25 cellular contexts compared by ENCODE assay signal in genomic region chr1:98733782-98734112, GRCh38.
DNase-seq lines count a peak whose midpoint lies in the region; ATAC-seq, FAIRE-seq and TF ChIP-seq lines count a peak whose summit lies in the region.
"Had no signal": no experiment of that assay in that cellular context is flagged by ENCODE, and none has a peak within 500 bp of the region (broad histone marks: within the 10 kb centered on the region; RNA-seq: fewer than 3 reads in every experiment).

No MANE protein-coding gene starts in this region.

- TF ChIP-seq EP300 in H1 (IDR thresholded peaks at IDR 0.05; ENCODE audit: borderline replicate concordance in 1 of 2, low read depth in 2 of 2, low read length in 2 of 2), result no peak

- H3K79me2 ChIP-seq in H1 (ENCODE audit: control insufficient read depth in 1 of 2, insufficient read depth in 2 of 2, low read length in 2 of 2), result no peaks in the 10 kb centered on the region

- H4K5ac ChIP-seq in H1 (ENCODE audit: insufficient read length, low read depth, low read length), result no peak overlapping the region

- H3K27ac ChIP-seq in BLaER1 treated with 17β-estradiol and CSF1 and Interleukin-3, amounts not matched to agents 10 nM and 100 nM, result no peak overlapping the region
- H3K27ac ChIP-seq in H1 (ENCODE audit: low read depth, low read length) (no peak overlapping the region), mesenchymal stem cell (ENCODE audit: low read length, poor library complexity, severe bottlenecking) (peak overlapping the region; percentile 89), prostate gland (no peak overlapping the region), brain microvascular endothelial cell (no peak overlapping the region), neuronal stem cell (replicated peaks; ENCODE audit: low read length) (no peak overlapping the region)
- H3K27ac ChIP-seq: ascending aorta, lower lobe of right lung, right lobe of liver, vagina had no signal

- no peak overlapping the region for H2BK5ac ChIP-seq in H1 (ENCODE audit: low read depth, low read length)
- peak overlapping the region; percentile 46 for H2BK5ac ChIP-seq in mesenchymal stem cell (ENCODE audit: low read depth, low read length, poor library complexity, severe bottlenecking)
- H2BK5ac ChIP-seq in neuronal stem cell (ENCODE audit: low read length), result no peak overlapping the region

- no peak for TF ChIP-seq RAD21 in H1 (IDR thresholded peaks at IDR 0.05 in 1 of 2, conservative IDR thresholded peaks at IDR 0.05 in 1 of 2; ENCODE audit: low read depth in 2 of 2, low read length in 2 of 2)

- TF ChIP-seq POLR2A in H1 (IDR thresholded peaks at IDR 0.05; ENCODE audit: control extremely low read depth in 1 of 2, low read depth in 2 of 2, low read length in 2 of 2) (no peak), prostate gland (IDR thresholded peaks at IDR 0.05) (no peak)

- H3K23ac ChIP-seq in H1 (ENCODE audit: insufficient read length) (no peak overlapping the region), mesenchymal stem cell (ENCODE audit: low read length in 2 of 2) (no peak overlapping the region), neuronal stem cell (ENCODE audit: low read depth, low read length, poor library complexity) (no peak overlapping the region)

- H3K4ac ChIP-seq in H1 (replicated peaks; ENCODE audit: insufficient read length, low read depth, low read length), result no peak overlapping the region
- H3K4ac ChIP-seq in mesenchymal stem cell (ENCODE audit: low read depth in 1 of 2, low read length in 2 of 2), result no peak overlapping the region
- H3K4ac ChIP-seq in neuronal stem cell (ENCODE audit: low read length), result no peak overlapping the region

- H3K9me3 ChIP-seq in BLaER1 treated with 17β-estradiol and CSF1 and Interleukin-3, amounts not matched to agents 10 nM and 100 nM (replicated peaks in 1 of 11), result peaks cover 0 to 22% (median 7%) of the 10 kb centered on the region in 11 experiments; a peak in 15 of 22 replicates
- H3K9me3 ChIP-seq in H1 (ENCODE audit: insufficient read depth in 2 of 2, low read depth in 1 of 2, low read length in 1 of 2) (no peaks in the 10 kb centered on the region), mesenchymal stem cell (ENCODE audit: control insufficient read depth, low read length) (no peaks in the 10 kb centered on the region), prostate gland (no peaks in the 10 kb centered on the region), neuronal stem cell (replicated peaks in 1 of 2; ENCODE audit: control insufficient read depth in 2 of 2, insufficient read depth in 1 of 2, low read depth in 1 of 2, low read length in 2 of 2) (no peaks in the 10 kb centered on the region)
- H3K9me3 ChIP-seq: ascending aorta, lower lobe of right lung, right lobe of liver, vagina had no signal

- H3K14ac ChIP-seq in H1 (ENCODE audit: insufficient read length) (no peak overlapping the region), mesenchymal stem cell (ENCODE audit: low read length in 2 of 2) (no peak overlapping the region), neuronal stem cell (ENCODE audit: low read length) (no peak overlapping the region)

- no peaks in the 10 kb centered on the region for H3K27me3 ChIP-seq in BLaER1 treated with 17β-estradiol and CSF1 and Interleukin-3, amounts not matched to agents 10 nM and 100 nM
- H3K27me3 ChIP-seq in H1 (replicated peaks in 1 of 4; ENCODE audit: control insufficient read depth in 3 of 4, extremely low read depth in 1 of 4, insufficient read depth in 3 of 4, low read length in 3 of 4) (no peaks in the 10 kb centered on the region), mesenchymal stem cell (ENCODE audit: control insufficient read depth in 1 of 2, insufficient read depth in 1 of 2, low read length in 2 of 2) (no peaks in the 10 kb centered on the region), prostate gland (replicated peaks; ENCODE audit: insufficient read depth) (no peaks in the 10 kb centered on the region), brain microvascular endothelial cell (replicated peaks) (no peaks in the 10 kb centered on the region), neuronal stem cell (ENCODE audit: control insufficient read depth in 3 of 3, insufficient read depth in 3 of 3, low read depth in 1 of 3, low read length in 3 of 3) (no peaks in the 10 kb centered on the region)
- H3K27me3 ChIP-seq: ascending aorta, right lobe of liver, vagina had no signal

- ATAC-seq in GM21528 (IDR thresholded peaks at IDR 0.05; ENCODE audit: low FRiP score, unreplicated experiment), result peak; percentile 4
- no peak for ATAC-seq in stimulated activated effector memory CD8-positive, alpha-beta T cell treated with anti-CD3 and anti-CD28 coated beads, Interleukin-12 subunit alpha, Interleukin-12 subunit beta, amount 100 ng/mL, for 72 hours
- ATAC-seq: activated T-cell treated with anti-CD3 and anti-CD28 coated beads, Interleukin-2, amount 50 U/mL, for 4 hours; lower lobe of right lung; right lobe of liver had no signal

- H2BK20ac ChIP-seq in H1 (ENCODE audit: low read length), result no peak overlapping the region

- H3K4me1 Mint-ChIP-seq in stimulated activated effector memory CD8-positive, alpha-beta T cell treated with anti-CD3 and anti-CD28 coated beads, Interleukin-12 subunit alpha, Interleukin-12 subunit beta, amount 100 ng/mL, for 72 hours, result no peaks in the 10 kb centered on the region
- H3K4me1 Mint-ChIP-seq: stimulated activated memory B cell treated with anti-CD40 and anti-IgM and Interleukin-4, amounts not matched to agents 10 μg/mL and 1 μg/mL and 100 μg/mL, for 72 hours had no signal

- intact Hi-C loops in prostate gland (cut with DNase I), result no loop called here

- no peaks in the 10 kb centered on the region for H3K79me1 ChIP-seq in H1 (ENCODE audit: low read depth, low read length)
- H3K79me1 ChIP-seq in mesenchymal stem cell (replicated peaks; ENCODE audit: low read length, poor library complexity, severe bottlenecking), result peaks cover 8% of the 10 kb centered on the region
- no peaks in the 10 kb centered on the region for H3K79me1 ChIP-seq in neuronal stem cell (ENCODE audit: low read depth, low read length)

- H3K36me3 Mint-ChIP-seq in stimulated activated effector memory CD8-positive, alpha-beta T cell treated with anti-CD3 and anti-CD28 coated beads, Interleukin-12 subunit alpha, Interleukin-12 subunit beta, amount 100 ng/mL, for 72 hours, result no peaks in the 10 kb centered on the region
- H3K36me3 Mint-ChIP-seq: stimulated activated memory B cell treated with anti-CD40 and anti-IgM and Interleukin-4, amounts not matched to agents 10 μg/mL and 1 μg/mL and 100 μg/mL, for 72 hours had no signal

- H3K18ac ChIP-seq in H1 (ENCODE audit: extremely low read depth, low read length) (no peak overlapping the region), mesenchymal stem cell (ENCODE audit: low read depth in 1 of 2, low read length in 2 of 2) (no peak overlapping the region), neuronal stem cell (ENCODE audit: low read length) (no peak overlapping the region)

- H3K56ac ChIP-seq in H1 (replicated peaks; ENCODE audit: insufficient read length, low read depth, low read length), result no peak overlapping the region

- CTCF ChIA-PET in H1 (lab: Charles Lee; ENCODE audit: partially characterized antibody), result interaction anchor here (0.8 to 2.5 kb wide), 2 partner anchors 15 to 636 kb away, joined by 3 to 8 read pairs; no protein-coding TSS in a partner anchor

- no peak overlapping the region for H3K27ac Mint-ChIP-seq in stimulated activated effector memory CD8-positive, alpha-beta T cell treated with anti-CD3 and anti-CD28 coated beads, Interleukin-12 subunit alpha, Interleukin-12 subunit beta, amount 100 ng/mL, for 72 hours
- H3K27ac Mint-ChIP-seq: activated naive CD4-positive, alpha-beta T cell treated with anti-CD3 and anti-CD28 coated beads for 36 hours; stimulated activated memory B cell treated with anti-CD40 and anti-IgM and Interleukin-4, amounts not matched to agents 10 μg/mL and 1 μg/mL and 100 μg/mL, for 72 hours had no signal

- TF ChIP-seq CTCF in H1 (IDR thresholded peaks at IDR 0.05; ENCODE audit: control extremely low read depth in 1 of 3, insufficient read depth in 1 of 3, low read depth in 1 of 3, low read length in 3 of 3) (no peak), prostate gland (IDR thresholded peaks at IDR 0.05) (no peak), brain microvascular endothelial cell (IDR thresholded peaks at IDR 0.05; ENCODE audit: low read depth, low read length, missing control alignments) (no peak)

- H4K8ac ChIP-seq in H1 (ENCODE audit: extremely low read depth, insufficient read depth, low read length) (no peak overlapping the region), mesenchymal stem cell (ENCODE audit: low read length) (no peak overlapping the region), neuronal stem cell (ENCODE audit: low read depth, low read length) (no peak overlapping the region)

- H3K36me3 ChIP-seq in BLaER1 treated with 17β-estradiol and CSF1 and Interleukin-3, amounts not matched to agents 10 nM and 100 nM, result no peaks in the 10 kb centered on the region
- H3K36me3 ChIP-seq in H1 (ENCODE audit: control insufficient read depth in 2 of 4, insufficient read depth in 4 of 4, low read length in 3 of 4) (no peaks in the 10 kb centered on the region), mesenchymal stem cell (ENCODE audit: control insufficient read depth in 1 of 2, insufficient read depth in 2 of 2, low read depth in 1 of 2, low read length in 2 of 2) (peaks cover 0 to 10% of the 10 kb centered on the region in 2 experiments), prostate gland (no peaks in the 10 kb centered on the region), brain microvascular endothelial cell (replicated peaks) (no peaks in the 10 kb centered on the region), neuronal stem cell (replicated peaks in 1 of 2; ENCODE audit: control insufficient read depth in 2 of 2, insufficient read depth in 2 of 2, low read length in 2 of 2) (no peaks in the 10 kb centered on the region)
- H3K36me3 ChIP-seq: ascending aorta, lower lobe of right lung, right lobe of liver, vagina had no signal

- H2BK120ac ChIP-seq in H1 (replicated peaks; ENCODE audit: low read depth, low read length), result no peak overlapping the region
- no peak overlapping the region for H2BK120ac ChIP-seq in mesenchymal stem cell (ENCODE audit: low read depth, low read length)
- no peak overlapping the region for H2BK120ac ChIP-seq in neuronal stem cell (ENCODE audit: low read depth, low read length)

- no peak for DNase-seq in H1 (ENCODE audit: low read depth in 1 of 2, low spot score in 2 of 2)
- peak; percentile 3 for DNase-seq in mesenchymal stem cell
- no peak for DNase-seq in prostate gland (ENCODE audit: low spot score)
- no peak for DNase-seq in brain microvascular endothelial cell
- no peak for DNase-seq in stimulated activated effector memory CD8-positive, alpha-beta T cell treated with anti-CD3 and anti-CD28 coated beads, Interleukin-12 subunit alpha, Interleukin-12 subunit beta, amount 100 ng/mL, for 72 hours (ENCODE audit: low spot score in 2 of 2)
- no peak for DNase-seq in neuronal stem cell (ENCODE audit: low spot score)
- DNase-seq: activated CD8-positive, alpha-beta memory T cell treated with anti-CD3 and anti-CD28 coated beads for 24 hours; activated naive CD4-positive, alpha-beta T cell treated with anti-CD3 and anti-CD28 coated beads for 36 hours; activated T-cell treated with anti-CD3 and anti-CD28 coated beads, Interleukin-2, amount 50 U/mL, for 4 hours; COR-L47; GOT3; hypothalamus; islet precursor cell; lower lobe of right lung; MM.1S; NCI-H146; NCI-H69; occipital lobe; right lobe of liver; T1000 had no signal

- 0 out of 2 replicates have a peak overlapping the region, but pooled peaks have one; percentile 56 for H2BK12ac ChIP-seq in H1 (ENCODE audit: low read depth, low read length)
- H2BK12ac ChIP-seq in mesenchymal stem cell (ENCODE audit: low read length in 2 of 2), result no peak overlapping the region
- H2BK12ac ChIP-seq in neuronal stem cell (ENCODE audit: low read length), result no peak overlapping the region

- H3K9me3 Mint-ChIP-seq in stimulated activated effector memory CD8-positive, alpha-beta T cell treated with anti-CD3 and anti-CD28 coated beads, Interleukin-12 subunit alpha, Interleukin-12 subunit beta, amount 100 ng/mL, for 72 hours, result no peaks in the 10 kb centered on the region
- H3K9me3 Mint-ChIP-seq: activated naive CD4-positive, alpha-beta T cell treated with anti-CD3 and anti-CD28 coated beads for 36 hours; activated T-cell treated with anti-CD3 and anti-CD28 coated beads, Interleukin-2, amount 50 U/mL, for 4 hours; stimulated activated memory B cell treated with anti-CD40 and anti-IgM and Interleukin-4, amounts not matched to agents 10 μg/mL and 1 μg/mL and 100 μg/mL, for 72 hours had no signal

- in situ Hi-C loops in brain microvascular endothelial cell (cut with HindIII; ENCODE audit: low pct_ligation_motif_present, low sequenced_read_pairs), result no loop called here

- H4K91ac ChIP-seq in H1 (replicated peaks; ENCODE audit: insufficient read length, low read length) (no peak overlapping the region), mesenchymal stem cell (ENCODE audit: low read length) (no peak overlapping the region), neuronal stem cell (ENCODE audit: low read depth, low read length, poor library complexity) (no peak overlapping the region)

- H2AK5ac ChIP-seq in H1 (ENCODE audit: low read depth, low read length) (no peak overlapping the region), mesenchymal stem cell (ENCODE audit: low read length, severe bottlenecking) (peak overlapping the region; percentile 49), neuronal stem cell (ENCODE audit: low read depth, low read length) (no peak overlapping the region)

- no peak overlapping the region for H2AFZ ChIP-seq in H1 (ENCODE audit: low read length)
- no peak overlapping the region for H2AFZ ChIP-seq in mesenchymal stem cell (ENCODE audit: low read depth, low read length)
- H2AFZ ChIP-seq in neuronal stem cell (ENCODE audit: low read length), result no peak overlapping the region

- H2BK15ac ChIP-seq in H1 (ENCODE audit: low read length) (no peak overlapping the region), mesenchymal stem cell (ENCODE audit: low read depth, poor library complexity, severe bottlenecking) (no peak overlapping the region), neuronal stem cell (ENCODE audit: low read length) (no peak overlapping the region)

- POLR2A ChIA-PET in H1 (lab: Charles Lee; ENCODE audit: partially characterized antibody), result no interaction called here

- H3K4me2 ChIP-seq in BLaER1 treated with 17β-estradiol and CSF1 and Interleukin-3, amounts not matched to agents 10 nM and 100 nM, result peak overlapping the region in 7 of 11 experiments; percentile 15 to 46 (median 36); a peak in 12 of 22 replicates
- no peak overlapping the region for H3K4me2 ChIP-seq in H1 (ENCODE audit: insufficient read depth in 1 of 2, low read depth in 2 of 2, low read length in 2 of 2)
- H3K4me2 ChIP-seq in mesenchymal stem cell (ENCODE audit: low read length, poor library complexity, severe bottlenecking), result no peak overlapping the region
- H3K4me2 ChIP-seq in neuronal stem cell (ENCODE audit: insufficient read depth, low read length, poor library complexity, severe bottlenecking), result no peak overlapping the region

- no peak overlapping the region for H3K9ac ChIP-seq in BLaER1 treated with 17β-estradiol and CSF1 and Interleukin-3, amounts not matched to agents 10 nM and 100 nM
- H3K9ac ChIP-seq in H1 (replicated peaks in 1 of 4; ENCODE audit: extremely low read depth in 1 of 4, low read depth in 3 of 4, low read length in 3 of 4), result no peak overlapping the region
- H3K9ac ChIP-seq in mesenchymal stem cell (ENCODE audit: low read length), result no peak overlapping the region
- no peak overlapping the region for H3K9ac ChIP-seq in neuronal stem cell (ENCODE audit: low read depth, low read length, poor library complexity)

- FAIRE-seq in H1 (lab: Jason Lieb, UNC), result no peak

- no peaks in the 10 kb centered on the region for H3K23me2 ChIP-seq in H1 (ENCODE audit: low read depth, low read length)

- H3K4me3 Mint-ChIP-seq in stimulated activated effector memory CD8-positive, alpha-beta T cell treated with anti-CD3 and anti-CD28 coated beads, Interleukin-12 subunit alpha, Interleukin-12 subunit beta, amount 100 ng/mL, for 72 hours, result no peak overlapping the region
- H3K4me3 Mint-ChIP-seq: activated naive CD4-positive, alpha-beta T cell treated with anti-CD3 and anti-CD28 coated beads for 36 hours; activated T-cell treated with anti-CD3 and anti-CD28 coated beads, Interleukin-2, amount 50 U/mL, for 4 hours; stimulated activated memory B cell treated with anti-CD40 and anti-IgM and Interleukin-4, amounts not matched to agents 10 μg/mL and 1 μg/mL and 100 μg/mL, for 72 hours had no signal

- no peak overlapping the region for H3K4me3 ChIP-seq in BLaER1 treated with 17β-estradiol and CSF1 and Interleukin-3, amounts not matched to agents 10 nM and 100 nM
- H3K4me3 ChIP-seq in H1 (ENCODE audit: extremely low read depth in 1 of 4, insufficient read depth in 2 of 4, low read depth in 3 of 4, low read length in 4 of 4) (no peak overlapping the region), mesenchymal stem cell (ENCODE audit: insufficient read depth in 1 of 2, low read depth in 1 of 2, low read length in 2 of 2) (no peak overlapping the region), prostate gland (no peak overlapping the region), brain microvascular endothelial cell (ENCODE audit: low read depth, low read length) (no peak overlapping the region), neuronal stem cell (ENCODE audit: low read length in 2 of 2) (no peak overlapping the region)
- H3K4me3 ChIP-seq: ascending aorta, lower lobe of right lung, right lobe of liver, vagina had no signal

- peaks cover 0 to 31% (median 11%) of the 10 kb centered on the region in 10 experiments; a peak in 11 of 20 replicates for H3K4me1 ChIP-seq in BLaER1 treated with 17β-estradiol and CSF1 and Interleukin-3, amounts not matched to agents 10 nM and 100 nM
- no peaks in the 10 kb centered on the region for H3K4me1 ChIP-seq in H1 (replicated peaks in 1 of 4; ENCODE audit: control insufficient read depth in 3 of 4, insufficient read depth in 4 of 4, low read length in 3 of 4)
- H3K4me1 ChIP-seq in mesenchymal stem cell (ENCODE audit: control insufficient read depth, insufficient read depth, low read depth, low read length), result no peaks in the 10 kb centered on the region
- H3K4me1 ChIP-seq in prostate gland (replicated peaks), result no peaks in the 10 kb centered on the region
- H3K4me1 ChIP-seq in neuronal stem cell (ENCODE audit: control insufficient read depth in 2 of 2, insufficient read depth in 1 of 2, low read depth in 1 of 2, low read length in 2 of 2), result no peaks in the 10 kb centered on the region
- H3K4me1 ChIP-seq: ascending aorta, lower lobe of right lung, right lobe of liver, vagina had no signal

- no peaks in the 10 kb centered on the region for H4K20me1 ChIP-seq in BLaER1 treated with 17β-estradiol and CSF1 and Interleukin-3, amounts not matched to agents 10 nM and 100 nM
- no peaks in the 10 kb centered on the region for H4K20me1 ChIP-seq in H1 (replicated peaks in 1 of 2; ENCODE audit: control insufficient read depth in 1 of 2, insufficient read depth in 2 of 2, low read length in 2 of 2)

Comparison
In these comparisons a context has a peak if more than half of its experiments do, and no peak if none do; other contexts are left out.
1. H3K4me2 ChIP-seq: peak in BLaER1 treated with 17β-estradiol and CSF1 and Interleukin-3, amounts not matched to agents 10 nM and 100 nM (7 of 11); none in H1 (0 of 2), mesenchymal stem cell (single experiment) and neuronal stem cell (single experiment).